27 cellular contexts compared by ENCODE assay signal in genomic region chr14:83798421-83798820, GRCh38.
"Had no signal": no experiment of that assay in that cellular context is flagged by ENCODE, and none has a peak within 500 bp of the region (broad histone marks: within the 10 kb centered on the region; RNA-seq: fewer than 3 reads in every experiment).

No MANE protein-coding gene starts in this region.

- H3K4me3 ChIP-seq: adrenal gland, body of pancreas, breast epithelium, PC-9 had no signal

- H3K36me3 ChIP-seq: adrenal gland, breast epithelium had no signal

- ATAC-seq: activated CD8-positive, alpha-beta T cell treated with anti-CD3 and anti-CD28 coated beads for 36 hours; activated naive CD4-positive, alpha-beta T cell treated with anti-CD3 and anti-CD28 coated beads, Interleukin-2, amount 50 U/mL, for 72 hours; activated T-cell treated with anti-CD3 and anti-CD28 coated beads, Interleukin-2, amount 50 U/mL, for 4 hours; body of pancreas; Right ventricle myocardium inferior had no signal

- H3K27me3 Mint-ChIP-seq: activated CD4-positive, alpha-beta T cell treated with anti-CD3 and anti-CD28 coated beads, Interleukin-2, amount 10 ng/mL, durations not matched to agents 24 days and 14 days; activated CD8-positive, alpha-beta T cell treated with anti-CD3 and anti-CD28 coated beads for 36 hours had no signal

- H3K27ac Mint-ChIP-seq: activated CD4-positive, alpha-beta T cell treated with anti-CD3 and anti-CD28 coated beads, Interleukin-2, amount 10 ng/mL, durations not matched to agents 24 days and 14 days; activated CD8-positive, alpha-beta T cell treated with anti-CD3 and anti-CD28 coated beads for 36 hours; activated naive CD4-positive, alpha-beta T cell treated with anti-CD3 and anti-CD28 coated beads for 36 hours; activated naive CD4-positive, alpha-beta T cell treated with anti-CD3 and anti-CD28 coated beads, Interleukin-2, amount 50 U/mL, for 72 hours; activated T-helper 1 cell treated with anti-CD3 and anti-CD28 coated beads, Interleukin-12 subunit alpha, Interleukin-12 subunit beta, Interleukin-2, Interleukin-4 antibody, amounts not matched to agents 30 ng/mL and 10 ng/mL and 1 ng/mL, durations not matched to agents 14 hours and 24 hours and 36 hours had no signal

- H3K4me3 Mint-ChIP-seq: activated CD4-positive, alpha-beta T cell treated with anti-CD3 and anti-CD28 coated beads, Interleukin-2, amount 10 ng/mL, durations not matched to agents 24 days and 14 days; activated CD8-positive, alpha-beta T cell treated with anti-CD3 and anti-CD28 coated beads for 36 hours; activated naive CD4-positive, alpha-beta T cell treated with anti-CD3 and anti-CD28 coated beads for 36 hours; activated T-cell treated with anti-CD3 and anti-CD28 coated beads, Interleukin-2, amount 50 U/mL, for 4 hours; activated T-helper 1 cell treated with anti-CD3 and anti-CD28 coated beads, Interleukin-12 subunit alpha, Interleukin-12 subunit beta, Interleukin-2, Interleukin-4 antibody, amounts not matched to agents 30 ng/mL and 10 ng/mL and 1 ng/mL, durations not matched to agents 14 hours and 24 hours and 36 hours had no signal

- H3K4me1 ChIP-seq: adrenal gland, body of pancreas, breast epithelium had no signal

- DNase-seq: activated CD4-positive, alpha-beta T cell treated with anti-CD3 and anti-CD28 coated beads, Interleukin-2, amount 10 ng/mL, durations not matched to agents 24 days and 14 days; activated CD4-positive, alpha-beta T cell treated with anti-CD3 and anti-CD28 coated beads, Interleukin-2, amount 50 U/mL, for 4 hours; activated CD8-positive, alpha-beta T cell treated with anti-CD3 and anti-CD28 coated beads for 36 hours; activated gamma-delta T cell treated with Interleukin-2 at 50 U/mL for 16 hours; activated naive CD4-positive, alpha-beta T cell treated with anti-CD3 and anti-CD28 coated beads for 36 hours; activated T-cell treated with anti-CD3 and anti-CD28 coated beads for 4 hours; activated T-cell treated with anti-CD3 and anti-CD28 coated beads, Interleukin-2, amount 50 U/mL, for 4 hours; adrenal gland; body of pancreas; NCI-H1092 treated with DMSO at 0.1 percent for 48 hours; NCI-H1417; NCI-H146; NCI-H187; NCI-H2029 treated with DMSO at 0.1 percent for 48 hours; NCI-H2107; NCI-H2171; NCI-H510A; NCI-H526; NCI-H748 treated with DMSO at 0.1 percent for 48 hours; PC-9; SIG-M5; T1000 had no signal

- H3K27ac ChIP-seq: adrenal gland, body of pancreas, breast epithelium, PC-9, RWPE1 had no signal

- H3K9me3 ChIP-seq: adrenal gland, body of pancreas, breast epithelium had no signal

- H3K27me3 ChIP-seq: adrenal gland, body of pancreas, breast epithelium had no signal

- H3K4me1 Mint-ChIP-seq: activated CD4-positive, alpha-beta T cell treated with anti-CD3 and anti-CD28 coated beads, Interleukin-2, amount 10 ng/mL, durations not matched to agents 24 days and 14 days had no signal
